14 cellular contexts compared by ENCODE assay signal in genomic region chr14:36807727-36808126, GRCh38.
"Had no signal": no experiment of that assay in that cellular context is flagged by ENCODE, and none has a peak within 500 bp of the region (broad histone marks: within the 10 kb centered on the region; RNA-seq: fewer than 3 reads in every experiment).

No MANE protein-coding gene starts in this region.

- H3K27me3 ChIP-seq: brain microvascular endothelial cell had no signal

- H3K27me3 Mint-ChIP-seq: activated CD4-positive, alpha-beta T cell treated with anti-CD3 and anti-CD28 coated beads, Interleukin-2, amount 10 ng/mL, durations not matched to agents 7 days and 5 days; activated naive CD8-positive, alpha-beta T cell treated with anti-CD3 and anti-CD28 coated beads, Interleukin-2, amount 10 ng/mL, durations not matched to agents 7 days and 5 days; central memory CD8-positive, alpha-beta T cell had no signal

- H3K36me3 ChIP-seq: brain microvascular endothelial cell had no signal

- H3K27ac Mint-ChIP-seq: activated CD4-positive, alpha-beta T cell treated with anti-CD3 and anti-CD28 coated beads, Interleukin-2, amount 10 ng/mL, durations not matched to agents 7 days and 5 days; activated naive CD8-positive, alpha-beta T cell treated with anti-CD3 and anti-CD28 coated beads, Interleukin-2, amount 10 ng/mL, durations not matched to agents 7 days and 5 days; immature natural killer cell; natural killer cell had no signal

- DNase-seq: activated CD4-positive, alpha-beta T cell treated with anti-CD3 and anti-CD28 coated beads, Interleukin-2, amount 10 ng/mL, durations not matched to agents 7 days and 5 days; activated CD8-positive, alpha-beta memory T cell treated with anti-CD3 and anti-CD28 coated beads, Interleukin-2, amount 50 U/mL, for 48 hours; activated gamma-delta T cell treated with Interleukin-2 at 50 U/mL for 16 hours; activated naive CD8-positive, alpha-beta T cell treated with anti-CD3 and anti-CD28 coated beads, Interleukin-2, amount 10 ng/mL, durations not matched to agents 7 days and 5 days; brain microvascular endothelial cell; effector CD8-positive, alpha-beta T cell; foreskin melanocyte; immature natural killer cell; mesenchymal stem cell; natural killer cell; stimulated activated CD4-positive, alpha-beta T cell treated with anti-CD3 and anti-CD28 coated beads, Interleukin-4, amount 100 ng/mL, for 24 hours; stimulated activated naive CD4-positive, alpha-beta T cell treated with Interleukin-2 at 50 U/mL for 16 hours; trophoblast cell had no signal

- H3K9me3 Mint-ChIP-seq: activated CD4-positive, alpha-beta T cell treated with anti-CD3 and anti-CD28 coated beads, Interleukin-2, amount 10 ng/mL, durations not matched to agents 7 days and 5 days; activated naive CD8-positive, alpha-beta T cell treated with anti-CD3 and anti-CD28 coated beads, Interleukin-2, amount 10 ng/mL, durations not matched to agents 7 days and 5 days had no signal

- H3K4me3 Mint-ChIP-seq: activated CD4-positive, alpha-beta T cell treated with anti-CD3 and anti-CD28 coated beads, Interleukin-2, amount 10 ng/mL, durations not matched to agents 7 days and 5 days; activated naive CD8-positive, alpha-beta T cell treated with anti-CD3 and anti-CD28 coated beads, Interleukin-2, amount 10 ng/mL, durations not matched to agents 7 days and 5 days; central memory CD8-positive, alpha-beta T cell; immature natural killer cell; natural killer cell had no signal

- H3K27ac ChIP-seq: brain microvascular endothelial cell had no signal

- H3K4me1 Mint-ChIP-seq: activated CD4-positive, alpha-beta T cell treated with anti-CD3 and anti-CD28 coated beads, Interleukin-2, amount 10 ng/mL, durations not matched to agents 7 days and 5 days; activated naive CD8-positive, alpha-beta T cell treated with anti-CD3 and anti-CD28 coated beads, Interleukin-2, amount 10 ng/mL, durations not matched to agents 7 days and 5 days; central memory CD8-positive, alpha-beta T cell; immature natural killer cell; natural killer cell had no signal

- ATAC-seq: natural killer cell had no signal

- H3K36me3 Mint-ChIP-seq: activated naive CD8-positive, alpha-beta T cell treated with anti-CD3 and anti-CD28 coated beads, Interleukin-2, amount 10 ng/mL, durations not matched to agents 7 days and 5 days; immature natural killer cell; natural killer cell had no signal
